ENCODE assay signal across 17 cellular contexts in the genomic region with DNA sequence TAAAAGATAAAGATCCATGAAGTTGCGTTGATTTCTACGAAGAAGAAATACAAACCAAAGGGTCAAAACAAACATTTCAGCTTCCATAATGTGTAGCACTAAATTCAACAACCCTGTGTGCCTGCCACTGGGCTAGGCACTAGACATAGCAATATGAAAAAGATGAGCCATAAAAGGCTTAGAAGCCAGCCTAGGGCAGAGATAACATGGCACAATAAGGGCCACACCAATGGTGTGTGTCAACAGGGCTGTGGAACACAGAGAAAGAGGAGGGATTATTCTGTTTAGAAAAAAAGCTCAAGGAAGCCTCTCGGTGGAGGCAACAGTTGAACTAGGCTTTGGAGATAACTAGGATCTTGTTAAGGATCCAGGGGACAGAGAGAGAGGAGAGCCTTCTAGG.
DNase-seq lines count a peak whose midpoint lies in the region; ATAC-seq and TF ChIP-seq lines count a peak whose summit lies in the region.
"Had no signal": no experiment of that assay in that cellular context is flagged by ENCODE, and none has a peak within 500 bp of the region (broad histone marks: within the 10 kb centered on the region; RNA-seq: fewer than 3 reads in every experiment).

No MANE protein-coding gene starts in this region.

- H3K36me3 Mint-ChIP-seq in Calu3 (ENCODE audit: insufficient read depth, unreplicated experiment): no peaks in the 10 kb centered on the region
- H3K36me3 Mint-ChIP-seq in mesothelial cell of epicardium: no peaks in the 10 kb centered on the region
- H3K36me3 Mint-ChIP-seq: CD4-positive, alpha-beta memory T cell had no signal

- H4K20me1 ChIP-seq in PC-9 (ENCODE audit: insufficient read depth): no peaks in the 10 kb centered on the region

- CTCF ChIA-PET in Calu3 (lab: Charles Lee) (no interaction called here), PC-9 (lab: Charles Lee) (interaction anchor here (0.5 kb wide), 1 partner anchor 348 kb away, joined by 7 read pairs; no protein-coding TSS in a partner anchor)

- H3K9me2 ChIP-seq in PC-9 (ENCODE audit: insufficient read depth): no peaks in the 10 kb centered on the region

- no peak for TF ChIP-seq CTCF in Calu3 (IDR thresholded peaks at IDR 0.05; ENCODE audit: unreplicated experiment)
- TF ChIP-seq CTCF in PC-9 (conservative IDR thresholded peaks at IDR 0.05): no peak
- no peak for TF ChIP-seq CTCF in mesothelial cell of epicardium (IDR thresholded peaks at IDR 0.05; ENCODE audit: unreplicated experiment)
- TF ChIP-seq CTCF in transverse colon (IDR thresholded peaks at IDR 0.05): no peak

- no peak overlapping the region for H3K4me2 ChIP-seq in PC-9
- H3K4me2 ChIP-seq: A549 had no signal

- H3K79me2 ChIP-seq in PC-9 (ENCODE audit: low read depth): 0 out of 2 replicates have a peak, but pooled peaks cover 3% of the 10 kb centered on the region

- H3K27me3 Mint-ChIP-seq in Calu3 (ENCODE audit: unreplicated experiment) (no peaks in the 10 kb centered on the region), mesothelial cell of epicardium (ENCODE audit: low read depth) (no peaks in the 10 kb centered on the region)

- H3K36me3 ChIP-seq in PC-9 (ENCODE audit: low read depth) (no peaks in the 10 kb centered on the region), transverse colon (no peaks in the 10 kb centered on the region)
- H3K36me3 ChIP-seq: HAP-1 had no signal

- no peak overlapping the region for H2AFZ ChIP-seq in PC-9

- H3K27me3 ChIP-seq in PC-9 (ENCODE audit: insufficient read depth, low read depth) (no peaks in the 10 kb centered on the region), transverse colon (no peaks in the 10 kb centered on the region)

- H3K9me3 ChIP-seq in PC-9 (ENCODE audit: insufficient read depth, low read depth) (peaks cover 4% of the 10 kb centered on the region; the same call in 1 of the 2 replicates), transverse colon (no peaks in the 10 kb centered on the region)
- H3K9me3 ChIP-seq: A549, HAP-1 had no signal

- TF ChIP-seq POLR2A in transverse colon (IDR thresholded peaks at IDR 0.05): no peak

- 24 to 35% methylated on average over 3 of the region's 3 CpGs for WGBS in transverse colon (ENCODE audit: low coverage in 1 of 2), 2 donors

- H3K27ac ChIP-seq in PC-9 (0 out of 2 replicates have a peak overlapping the region, but pooled peaks have one; percentile 93), transverse colon (peak overlapping the region in 3 of 4 donors; percentile 27 to 65 (median 45)), substantia nigra (ENCODE audit: low read depth, low read length, poor library complexity, severe bottlenecking) (no peak overlapping the region)
- H3K27ac ChIP-seq: A549 had no signal

- POLR2A ChIA-PET in PC-9 (lab: Charles Lee; ENCODE audit: unreplicated experiment): no interaction called here

- H3K9me3 Mint-ChIP-seq in Calu3 (ENCODE audit: low read depth, unreplicated experiment) (no peaks in the 10 kb centered on the region), mesothelial cell of epicardium (no peaks in the 10 kb centered on the region)
- H3K9me3 Mint-ChIP-seq: HFFc6 had no signal

- BruUV-seq in Calu3 (replicated peaks; lab: Mats Ljungman, UMichigan): no TSS peak
- no TSS peak for BruUV-seq in PC-9 (replicated peaks; lab: Mats Ljungman, UMichigan)

- in situ Hi-C loops in transverse colon (cut with MboI; ENCODE audit: low pct_ligation_motif_present in 1 of 4, low pct_unique_long_range_greater_than_20kb in 1 of 4, low sequenced_read_pairs in 3 of 4): loop anchor here in 1 of 4 donors (25.0 kb wide), 1 partner anchor 89 kb away; no protein-coding TSS in a partner anchor
- in situ Hi-C loops in ACHN (cut with HindIII; ENCODE audit: low pct_ligation_motif_present, low pct_unique_long_range_greater_than_20kb, low sequenced_read_pairs): no loop called here

- no peak for DNase-seq in Calu3
- DNase-seq in PC-9: no peak
- DNase-seq in mesothelial cell of epicardium (ENCODE audit: low spot score in 2 of 2, unreplicated experiment in 2 of 2): no peak
- DNase-seq in transverse colon: peak; percentile 25
- DNase-seq in ACHN: no peak
- DNase-seq in substantia nigra (lab: John Stamatoyannopoulos, UW): no peak
- DNase-seq: 8988T; C1 segment of cervical spinal cord; CD4-positive, alpha-beta memory T cell; COR-L47; DMS153; DND-41; GOT3; HFFc6 had no signal

- H3K4me1 ChIP-seq in PC-9 (replicated peaks; ENCODE audit: insufficient read depth) (peaks cover 81% of the 10 kb centered on the region), transverse colon (peaks cover 0 to 25% (median 11%) of the 10 kb centered on the region in 4 donors)
- H3K4me1 ChIP-seq: A549, HAP-1 had no signal

- no peak for TF ChIP-seq EP300 in transverse colon (IDR thresholded peaks at IDR 0.05; ENCODE audit: low read depth)

- H3F3A ChIP-seq in PC-9 (ENCODE audit: insufficient read depth, low read depth): peaks cover 43% of the 10 kb centered on the region

- intact Hi-C loops in Calu3 (cut with micrococcal nuclease; ENCODE audit: unreplicated experiment) (no loop called here), PC-9 (cut with micrococcal nuclease; ENCODE audit: unreplicated experiment) (loop anchor here (10.0 kb wide), 1 partner anchor 339 kb away; the partner anchor contains the start of gene MECOM), transverse colon (cut with DNase I; ENCODE audit: low total_unique reads) (no loop called here)

- peaks cover 50% of the 10 kb centered on the region for H3K4me1 Mint-ChIP-seq in Calu3 (ENCODE audit: low read depth, unreplicated experiment)
- peaks cover 60% of the 10 kb centered on the region for H3K4me1 Mint-ChIP-seq in mesothelial cell of epicardium
- H3K4me1 Mint-ChIP-seq: CD4-positive, alpha-beta memory T cell had no signal

- H3K4me3 Mint-ChIP-seq in Calu3 (ENCODE audit: low read depth, unreplicated experiment) (no peak overlapping the region), mesothelial cell of epicardium (no peak overlapping the region)
- H3K4me3 Mint-ChIP-seq: CD4-positive, alpha-beta memory T cell; HFFc6 had no signal

- no peak for ATAC-seq in GM18519 (IDR thresholded peaks at IDR 0.05; ENCODE audit: low FRiP score, unreplicated experiment)
- ATAC-seq: A549 had no signal

- H3K4me3 ChIP-seq in PC-9: no peak overlapping the region
- no peak overlapping the region for H3K4me3 ChIP-seq in transverse colon
- H3K4me3 ChIP-seq: A549, HAP-1 had no signal

- H3K27ac Mint-ChIP-seq in Calu3 (ENCODE audit: unreplicated experiment) (peak overlapping the region; percentile 1), mesothelial cell of epicardium (peak overlapping the region; percentile 66)
- H3K27ac Mint-ChIP-seq: CD4-positive, alpha-beta memory T cell; HFFc6 had no signal
